Comparison of ENCODE assay signal across 1 cellular context in the genomic region with DNA sequence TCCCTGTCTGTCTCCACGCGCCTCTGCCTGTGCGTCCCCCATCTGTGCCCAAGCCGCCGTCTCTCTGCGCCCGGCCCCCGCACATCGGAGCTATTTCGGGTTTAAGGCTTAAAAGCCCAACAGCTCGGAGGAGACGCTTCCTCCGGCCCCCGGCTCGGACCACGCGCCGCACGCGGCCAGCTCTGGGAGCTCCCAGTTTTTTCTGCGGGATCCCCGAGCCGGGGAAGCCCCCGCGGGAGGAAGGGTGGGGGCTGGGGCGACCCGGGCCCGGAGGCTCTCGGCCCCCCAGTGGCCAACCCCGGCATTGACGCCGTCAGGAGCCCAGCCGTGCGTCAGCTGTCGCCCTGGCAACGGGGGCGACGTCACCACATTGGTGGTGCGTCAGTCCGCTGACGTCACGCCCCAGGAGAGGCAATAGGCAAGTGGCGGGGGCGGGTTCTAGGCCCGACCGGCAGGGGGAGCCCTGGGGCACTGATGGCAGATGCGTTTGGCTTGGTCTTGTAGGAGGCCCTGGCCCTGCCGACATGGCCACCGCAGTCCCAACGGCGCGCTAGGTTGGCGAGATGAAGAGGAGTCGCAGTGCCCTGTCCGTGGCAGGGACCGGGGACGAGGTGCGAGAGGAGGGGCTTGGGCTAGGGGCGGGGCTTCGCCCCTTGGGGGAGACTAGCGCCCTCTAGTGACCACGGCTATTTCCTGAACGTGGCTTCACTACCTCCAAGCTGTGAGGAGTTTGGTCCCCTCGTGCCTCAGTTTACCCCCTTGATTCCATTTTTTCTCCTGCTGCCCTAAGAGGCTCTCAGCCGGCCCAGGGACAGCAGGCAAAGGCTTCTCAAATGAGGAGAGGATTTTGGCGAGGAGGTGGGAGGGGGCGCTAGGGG.
TF ChIP-seq lines count a peak whose summit lies in the region.

No MANE protein-coding gene starts in this region.

TF ChIP-seq in K562, 482 proteins besides CTCF, POLR2A, EP300 and RAD21 (continued from another document and continues in another):
- TF ChIP-seq NR4A1 (CRISPR knock-in tag; IDR thresholded peaks at IDR 0.05) = peak; percentile 74; the same call in 1 of the 2 replicates
- peak; percentile 94 for TF ChIP-seq NR4A1 (tag; IDR thresholded peaks at IDR 0.05)
- peak; percentile 55; the same call in 1 of the 2 replicates for TF ChIP-seq NFRKB (IDR thresholded peaks at IDR 0.05; ENCODE audit: low read depth)
- TF ChIP-seq, protein P1, sequence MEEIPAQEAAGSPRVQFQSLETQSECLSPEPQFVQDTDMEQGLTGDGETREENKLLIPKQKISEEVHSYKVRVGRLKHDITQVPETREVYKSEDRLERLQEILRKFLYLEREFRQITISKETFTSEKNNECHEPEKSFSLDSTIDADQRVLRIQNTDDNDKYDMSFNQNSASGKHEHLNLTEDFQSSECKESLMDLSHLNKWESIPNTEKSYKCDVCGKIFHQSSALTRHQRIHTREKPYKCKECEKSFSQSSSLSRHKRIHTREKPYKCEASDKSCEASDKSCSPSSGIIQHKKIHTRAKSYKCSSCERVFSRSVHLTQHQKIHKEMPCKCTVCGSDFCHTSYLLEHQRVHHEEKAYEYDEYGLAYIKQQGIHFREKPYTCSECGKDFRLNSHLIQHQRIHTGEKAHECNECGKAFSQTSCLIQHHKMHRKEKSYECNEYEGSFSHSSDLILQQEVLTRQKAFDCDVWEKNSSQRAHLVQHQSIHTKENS (CRISPR knock-in tag; IDR thresholded peaks at IDR 0.05) = no peak
- TF ChIP-seq, protein P2, sequence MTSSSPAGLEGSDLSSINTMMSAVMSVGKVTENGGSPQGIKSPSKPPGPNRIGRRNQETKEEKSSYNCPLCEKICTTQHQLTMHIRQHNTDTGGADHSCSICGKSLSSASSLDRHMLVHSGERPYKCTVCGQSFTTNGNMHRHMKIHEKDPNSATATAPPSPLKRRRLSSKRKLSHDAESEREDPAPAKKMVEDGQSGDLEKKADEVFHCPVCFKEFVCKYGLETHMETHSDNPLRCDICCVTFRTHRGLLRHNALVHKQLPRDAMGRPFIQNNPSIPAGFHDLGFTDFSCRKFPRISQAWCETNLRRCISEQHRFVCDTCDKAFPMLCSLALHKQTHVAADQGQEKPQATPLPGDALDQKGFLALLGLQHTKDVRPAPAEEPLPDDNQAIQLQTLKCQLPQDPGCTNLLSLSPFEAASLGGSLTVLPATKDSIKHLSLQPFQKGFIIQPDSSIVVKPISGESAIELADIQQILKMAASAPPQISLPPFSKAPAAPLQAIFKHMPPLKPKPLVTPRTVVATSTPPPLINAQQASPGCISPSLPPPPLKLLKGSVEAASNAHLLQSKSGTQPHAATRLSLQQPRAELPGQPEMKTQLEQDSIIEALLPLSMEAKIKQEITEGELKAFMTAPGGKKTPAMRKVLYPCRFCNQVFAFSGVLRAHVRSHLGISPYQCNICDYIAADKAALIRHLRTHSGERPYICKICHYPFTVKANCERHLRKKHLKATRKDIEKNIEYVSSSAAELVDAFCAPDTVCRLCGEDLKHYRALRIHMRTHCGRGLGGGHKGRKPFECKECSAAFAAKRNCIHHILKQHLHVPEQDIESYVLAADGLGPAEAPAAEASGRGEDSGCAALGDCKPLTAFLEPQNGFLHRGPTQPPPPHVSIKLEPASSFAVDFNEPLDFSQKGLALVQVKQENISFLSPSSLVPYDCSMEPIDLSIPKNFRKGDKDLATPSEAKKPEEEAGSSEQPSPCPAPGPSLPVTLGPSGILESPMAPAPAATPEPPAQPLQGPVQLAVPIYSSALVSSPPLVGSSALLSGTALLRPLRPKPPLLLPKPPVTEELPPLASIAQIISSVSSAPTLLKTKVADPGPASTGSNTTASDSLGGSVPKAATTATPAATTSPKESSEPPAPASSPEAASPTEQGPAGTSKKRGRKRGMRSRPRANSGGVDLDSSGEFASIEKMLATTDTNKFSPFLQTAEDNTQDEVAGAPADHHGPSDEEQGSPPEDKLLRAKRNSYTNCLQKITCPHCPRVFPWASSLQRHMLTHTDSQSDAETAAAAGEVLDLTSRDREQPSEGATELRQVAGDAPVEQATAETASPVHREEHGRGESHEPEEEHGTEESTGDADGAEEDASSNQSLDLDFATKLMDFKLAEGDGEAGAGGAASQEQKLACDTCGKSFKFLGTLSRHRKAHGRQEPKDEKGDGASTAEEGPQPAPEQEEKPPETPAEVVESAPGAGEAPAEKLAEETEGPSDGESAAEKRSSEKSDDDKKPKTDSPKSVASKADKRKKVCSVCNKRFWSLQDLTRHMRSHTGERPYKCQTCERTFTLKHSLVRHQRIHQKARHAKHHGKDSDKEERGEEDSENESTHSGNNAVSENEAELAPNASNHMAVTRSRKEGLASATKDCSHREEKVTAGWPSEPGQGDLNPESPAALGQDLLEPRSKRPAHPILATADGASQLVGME (CRISPR knock-in tag; IDR thresholded peaks at IDR 0.05) = peak; percentile 24; the same call in 1 of the 2 replicates
- TF ChIP-seq, protein P3, sequence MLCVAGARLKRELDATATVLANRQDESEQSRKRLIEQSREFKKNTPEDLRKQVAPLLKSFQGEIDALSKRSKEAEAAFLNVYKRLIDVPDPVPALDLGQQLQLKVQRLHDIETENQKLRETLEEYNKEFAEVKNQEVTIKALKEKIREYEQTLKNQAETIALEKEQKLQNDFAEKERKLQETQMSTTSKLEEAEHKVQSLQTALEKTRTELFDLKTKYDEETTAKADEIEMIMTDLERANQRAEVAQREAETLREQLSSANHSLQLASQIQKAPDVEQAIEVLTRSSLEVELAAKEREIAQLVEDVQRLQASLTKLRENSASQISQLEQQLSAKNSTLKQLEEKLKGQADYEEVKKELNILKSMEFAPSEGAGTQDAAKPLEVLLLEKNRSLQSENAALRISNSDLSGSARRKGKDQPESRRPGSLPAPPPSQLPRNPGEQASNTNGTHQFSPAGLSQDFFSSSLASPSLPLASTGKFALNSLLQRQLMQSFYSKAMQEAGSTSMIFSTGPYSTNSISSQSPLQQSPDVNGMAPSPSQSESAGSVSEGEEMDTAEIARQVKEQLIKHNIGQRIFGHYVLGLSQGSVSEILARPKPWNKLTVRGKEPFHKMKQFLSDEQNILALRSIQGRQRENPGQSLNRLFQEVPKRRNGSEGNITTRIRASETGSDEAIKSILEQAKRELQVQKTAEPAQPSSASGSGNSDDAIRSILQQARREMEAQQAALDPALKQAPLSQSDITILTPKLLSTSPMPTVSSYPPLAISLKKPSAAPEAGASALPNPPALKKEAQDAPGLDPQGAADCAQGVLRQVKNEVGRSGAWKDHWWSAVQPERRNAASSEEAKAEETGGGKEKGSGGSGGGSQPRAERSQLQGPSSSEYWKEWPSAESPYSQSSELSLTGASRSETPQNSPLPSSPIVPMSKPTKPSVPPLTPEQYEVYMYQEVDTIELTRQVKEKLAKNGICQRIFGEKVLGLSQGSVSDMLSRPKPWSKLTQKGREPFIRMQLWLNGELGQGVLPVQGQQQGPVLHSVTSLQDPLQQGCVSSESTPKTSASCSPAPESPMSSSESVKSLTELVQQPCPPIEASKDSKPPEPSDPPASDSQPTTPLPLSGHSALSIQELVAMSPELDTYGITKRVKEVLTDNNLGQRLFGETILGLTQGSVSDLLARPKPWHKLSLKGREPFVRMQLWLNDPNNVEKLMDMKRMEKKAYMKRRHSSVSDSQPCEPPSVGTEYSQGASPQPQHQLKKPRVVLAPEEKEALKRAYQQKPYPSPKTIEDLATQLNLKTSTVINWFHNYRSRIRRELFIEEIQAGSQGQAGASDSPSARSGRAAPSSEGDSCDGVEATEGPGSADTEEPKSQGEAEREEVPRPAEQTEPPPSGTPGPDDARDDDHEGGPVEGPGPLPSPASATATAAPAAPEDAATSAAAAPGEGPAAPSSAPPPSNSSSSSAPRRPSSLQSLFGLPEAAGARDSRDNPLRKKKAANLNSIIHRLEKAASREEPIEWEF (CRISPR knock-in tag; IDR thresholded peaks at IDR 0.05) = no peak
- TF ChIP-seq RAD51 (IDR thresholded peaks at IDR 0.05; ENCODE audit: borderline replicate concordance, low read depth) = peak; percentile 45; the same call in 1 of the 2 replicates
- peak; percentile 100 for TF ChIP-seq ZBTB7A (IDR thresholded peaks at IDR 0.05; ENCODE audit: borderline replicate concordance, control insufficient read depth, low read depth, low read length)
- peak; percentile 85 for TF ChIP-seq ZBED1 (IDR thresholded peaks at IDR 0.05)
- no peak for TF ChIP-seq ZNF444 (CRISPR knock-in tag; IDR thresholded peaks at IDR 0.05)
- no peak for TF ChIP-seq ZBTB8A (IDR thresholded peaks at IDR 0.05; ENCODE audit: partially characterized antibody)
- peak; percentile 81 for TF ChIP-seq MYC (IDR thresholded peaks at IDR 0.05; ENCODE audit: low read depth, low read length)
- TF ChIP-seq MYC (CRISPR knock-in tag; IDR thresholded peaks at IDR 0.05; ENCODE audit: borderline replicate concordance, low read depth) = peak; percentile 37; the same call in 1 of the 2 replicates
- TF ChIP-seq HLTF (IDR thresholded peaks at IDR 0.05) = peak; percentile 83
- peak; percentile 62 for TF ChIP-seq TBP (optimal IDR thresholded peaks at IDR 0.05; ENCODE audit: low read depth, low read length)
- TF ChIP-seq, protein P4, sequence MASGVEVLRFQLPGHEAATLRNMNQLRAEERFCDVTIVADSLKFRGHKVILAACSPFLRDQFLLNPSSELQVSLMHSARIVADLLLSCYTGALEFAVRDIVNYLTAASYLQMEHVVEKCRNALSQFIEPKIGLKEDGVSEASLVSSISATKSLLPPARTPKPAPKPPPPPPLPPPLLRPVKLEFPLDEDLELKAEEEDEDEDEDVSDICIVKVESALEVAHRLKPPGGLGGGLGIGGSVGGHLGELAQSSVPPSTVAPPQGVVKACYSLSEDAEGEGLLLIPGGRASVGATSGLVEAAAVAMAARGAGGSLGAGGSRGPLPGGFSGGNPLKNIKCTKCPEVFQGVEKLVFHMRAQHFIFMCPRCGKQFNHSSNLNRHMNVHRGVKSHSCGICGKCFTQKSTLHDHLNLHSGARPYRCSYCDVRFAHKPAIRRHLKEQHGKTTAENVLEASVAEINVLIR (CRISPR knock-in tag; IDR thresholded peaks at IDR 0.05) = peak; percentile 100
- TF ChIP-seq GATA2 (CRISPR knock-in tag; IDR thresholded peaks at IDR 0.05) = no peak; the same call in 1 of the 2 replicates
- TF ChIP-seq EZH2 (IDR thresholded peaks at IDR 0.05; ENCODE audit: borderline replicate concordance, low read depth, low read length) = no peak
- TF ChIP-seq GATAD2A (IDR thresholded peaks at IDR 0.05) = 0 out of 2 replicates have a peak, but pooled peaks have one; percentile 58
- TF ChIP-seq PHB (CRISPR knock-in tag; IDR thresholded peaks at IDR 0.05) = no peak
- TF ChIP-seq BMI1 (IDR thresholded peaks at IDR 0.05; ENCODE audit: low read length) = peak; percentile 97
- no peak for TF ChIP-seq KDM5B (IDR thresholded peaks at IDR 0.05; ENCODE audit: insufficient replicate concordance, low read depth, low read length)
- no peak for TF ChIP-seq OTX1 (CRISPR knock-in tag; IDR thresholded peaks at IDR 0.05)
- TF ChIP-seq, protein P5, sequence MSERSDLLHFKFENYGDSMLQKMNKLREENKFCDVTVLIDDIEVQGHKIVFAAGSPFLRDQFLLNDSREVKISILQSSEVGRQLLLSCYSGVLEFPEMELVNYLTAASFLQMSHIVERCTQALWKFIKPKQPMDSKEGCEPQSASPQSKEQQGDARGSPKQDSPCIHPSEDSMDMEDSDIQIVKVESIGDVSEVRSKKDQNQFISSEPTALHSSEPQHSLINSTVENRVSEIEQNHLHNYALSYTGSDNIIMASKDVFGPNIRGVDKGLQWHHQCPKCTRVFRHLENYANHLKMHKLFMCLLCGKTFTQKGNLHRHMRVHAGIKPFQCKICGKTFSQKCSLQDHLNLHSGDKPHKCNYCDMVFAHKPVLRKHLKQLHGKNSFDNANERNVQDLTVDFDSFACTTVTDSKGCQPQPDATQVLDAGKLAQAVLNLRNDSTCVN (CRISPR knock-in tag; IDR thresholded peaks at IDR 0.05) = no peak
- no peak for TF ChIP-seq ZNF354B (CRISPR knock-in tag; IDR thresholded peaks at IDR 0.05)
- no peak for TF ChIP-seq ETS2 (tag; IDR thresholded peaks at IDR 0.05; ENCODE audit: borderline replicate concordance, poor library complexity, severe bottlenecking)
- TF ChIP-seq ETV6 (IDR thresholded peaks at IDR 0.05; ENCODE audit: borderline replicate concordance in 1 of 2, low read depth in 2 of 2, low read length in 1 of 2) = no peak; a peak in 1 of 4 replicates
- no peak for TF ChIP-seq ETV6 (CRISPR knock-in tag; IDR thresholded peaks at IDR 0.05; ENCODE audit: borderline replicate concordance)
- 0 out of 2 replicates have a peak, but pooled peaks have one; percentile 58 for TF ChIP-seq FOXJ3 (CRISPR knock-in tag; IDR thresholded peaks at IDR 0.05)
- TF ChIP-seq SMARCC2 (IDR thresholded peaks at IDR 0.05; ENCODE audit: low read depth) = peak; percentile 56
- peak; percentile 100 for TF ChIP-seq TARDBP (IDR thresholded peaks at IDR 0.05)
- no peak for TF ChIP-seq SRSF3 (IDR thresholded peaks at IDR 0.05; ENCODE audit: insufficient read depth, low read length)
- TF ChIP-seq NBN (IDR thresholded peaks at IDR 0.05; ENCODE audit: low read depth) = peak; percentile 100
- TF ChIP-seq JUNB (CRISPR knock-in tag; conservative IDR thresholded peaks at IDR 0.05) = peak; percentile 93
- TF ChIP-seq, protein P6, sequence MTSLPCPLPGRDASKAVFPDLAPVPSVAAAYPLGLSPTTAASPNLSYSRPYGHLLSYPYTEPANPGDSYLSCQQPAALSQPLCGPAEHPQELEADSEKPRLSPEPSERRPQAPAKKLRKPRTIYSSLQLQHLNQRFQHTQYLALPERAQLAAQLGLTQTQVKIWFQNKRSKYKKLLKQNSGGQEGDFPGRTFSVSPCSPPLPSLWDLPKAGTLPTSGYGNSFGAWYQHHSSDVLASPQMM (CRISPR knock-in tag; IDR thresholded peaks at IDR 0.05) = no peak
- TF ChIP-seq HNRNPUL1 (IDR thresholded peaks at IDR 0.05; ENCODE audit: low read length) = no peak
- TF ChIP-seq, protein P7, sequence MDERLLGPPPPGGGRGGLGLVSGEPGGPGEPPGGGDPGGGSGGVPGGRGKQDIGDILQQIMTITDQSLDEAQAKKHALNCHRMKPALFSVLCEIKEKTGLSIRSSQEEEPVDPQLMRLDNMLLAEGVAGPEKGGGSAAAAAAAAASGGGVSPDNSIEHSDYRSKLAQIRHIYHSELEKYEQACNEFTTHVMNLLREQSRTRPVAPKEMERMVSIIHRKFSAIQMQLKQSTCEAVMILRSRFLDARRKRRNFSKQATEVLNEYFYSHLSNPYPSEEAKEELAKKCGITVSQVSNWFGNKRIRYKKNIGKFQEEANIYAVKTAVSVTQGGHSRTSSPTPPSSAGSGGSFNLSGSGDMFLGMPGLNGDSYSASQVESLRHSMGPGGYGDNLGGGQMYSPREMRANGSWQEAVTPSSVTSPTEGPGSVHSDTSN (CRISPR knock-in tag; IDR thresholded peaks at IDR 0.05; ENCODE audit: low read depth) = no peak
- TF ChIP-seq, protein P7 (tag; conservative IDR thresholded peaks at IDR 0.05; ENCODE audit: low read depth) = no peak
